In genomic region chr11:898540-899190, GRCh38 we compare ENCODE assay signal across 10 cellular contexts. TPM values are rescaled to one million over a fixed set of nuclear protein-coding genes. Genes with fewer than 3 reads are reported as not detected.
DNase-seq lines count a peak whose midpoint lies in the region; ATAC-seq and TF ChIP-seq lines count a peak whose summit lies in the region.
"Had no signal": no experiment of that assay in that cellular context is flagged by ENCODE, and none has a peak within 500 bp of the region (broad histone marks: within the 10 kb centered on the region; RNA-seq: fewer than 3 reads in every experiment).

No MANE protein-coding gene starts in this region.

- no peaks in the 10 kb centered on the region for H3K79me2 ChIP-seq in hepatocyte

- H3K27me3 ChIP-seq in hepatocyte: no peaks in the 10 kb centered on the region
- H3K27me3 ChIP-seq: SJSA1 had no signal

- 91% methylated on average over 20 of the region's 22 CpGs for WGBS in hepatocyte (ENCODE audit: low lambda C conversion rate, missing lambda C conversion rate)

- H3K36me3 ChIP-seq in hepatocyte (replicated peaks; ENCODE audit: insufficient read depth, low read depth): no peaks in the 10 kb centered on the region

- TF ChIP-seq CTCF in AG09319 (IDR thresholded peaks at IDR 0.05; ENCODE audit: low read depth, low read length) (peak; percentile 19), hepatocyte (IDR thresholded peaks at IDR 0.05; ENCODE audit: poor library complexity) (peak; percentile 16)

- H2AFZ ChIP-seq in hepatocyte: no peak overlapping the region

- no peaks in the 10 kb centered on the region for H3K9me3 ChIP-seq in hepatocyte (ENCODE audit: low read depth)
- H3K9me3 ChIP-seq: SJSA1 had no signal

- no peak overlapping the region for H3K4me2 ChIP-seq in hepatocyte

- peaks cover 37 to 42% of the 10 kb centered on the region in 2 donors for H3K36me3 Mint-ChIP-seq in stimulated activated naive B cell treated with anti-CD40 and anti-IgM and Interleukin-4, amounts not matched to agents 10 μg/mL and 1 μg/mL and 100 μg/mL, for 72 hours

- no peaks in the 10 kb centered on the region for H3K4me1 ChIP-seq in hepatocyte (ENCODE audit: insufficient read depth)
- H3K4me1 ChIP-seq: SJSA1 had no signal

- no peak overlapping the region for H3K27ac Mint-ChIP-seq in stimulated activated naive B cell treated with anti-CD40 and anti-IgM and Interleukin-4, amounts not matched to agents 10 μg/mL and 1 μg/mL and 100 μg/mL, for 72 hours
- H3K27ac Mint-ChIP-seq: naive B cell had no signal

- ATAC-seq in SK-N-SH treated with all-trans-retinoic acid at 6 μM for 48 hours: peak; percentile 63
- no peak for ATAC-seq in stimulated activated naive B cell treated with anti-CD40 and anti-IgM and Interleukin-4, amounts not matched to agents 10 μg/mL and 1 μg/mL and 100 μg/mL, for 72 hours (replicated peaks)
- no peak for ATAC-seq in HG03442 (IDR thresholded peaks at IDR 0.05; ENCODE audit: unreplicated experiment)

- H3K9me2 ChIP-seq in hepatocyte (replicated peaks; ENCODE audit: insufficient read depth): no peaks in the 10 kb centered on the region

- H3K27ac ChIP-seq in hepatocyte: no peak overlapping the region
- H3K27ac ChIP-seq: SJSA1 had no signal

- no peak overlapping the region for H3K4me3 Mint-ChIP-seq in stimulated activated naive B cell treated with anti-CD40 and anti-IgM and Interleukin-4, amounts not matched to agents 10 μg/mL and 1 μg/mL and 100 μg/mL, for 72 hours
- H3K4me3 Mint-ChIP-seq: CD8-positive, alpha-beta memory T cell; naive B cell had no signal

- H3K4me1 Mint-ChIP-seq in stimulated activated naive B cell treated with anti-CD40 and anti-IgM and Interleukin-4, amounts not matched to agents 10 μg/mL and 1 μg/mL and 100 μg/mL, for 72 hours: no peaks in the 10 kb centered on the region

- H3K27me3 Mint-ChIP-seq in stimulated activated naive B cell treated with anti-CD40 and anti-IgM and Interleukin-4, amounts not matched to agents 10 μg/mL and 1 μg/mL and 100 μg/mL, for 72 hours: no peaks in the 10 kb centered on the region
- H3K27me3 Mint-ChIP-seq: CD8-positive, alpha-beta memory T cell; naive B cell had no signal

- no peak overlapping the region for H3K4me3 ChIP-seq in hepatocyte
- H3K4me3 ChIP-seq: SJSA1 had no signal

- DNase-seq in AG09319 (ENCODE audit: extremely low read depth, low read depth): no peak
- no peak for DNase-seq in hepatocyte (ENCODE audit: low spot score)
- no peak for DNase-seq in stimulated activated naive B cell treated with anti-CD40 and anti-IgM and Interleukin-4, amounts not matched to agents 10 μg/mL and 1 μg/mL and 100 μg/mL, for 72 hours
- DNase-seq in stimulated activated CD4-positive, alpha-beta T cell treated with anti-CD3 and anti-CD28 coated beads, Interleukin-12 subunit alpha, Interleukin-12 subunit beta, amount 100 ng/mL, for 4 hours: no peak
- DNase-seq: activated T-cell treated with anti-CD3 and anti-CD28 coated beads, Interleukin-2, amount 50 U/mL, for 48 hours; CD8-positive, alpha-beta memory T cell; naive B cell had no signal

- H3K9me3 Mint-ChIP-seq in stimulated activated naive B cell treated with anti-CD40 and anti-IgM and Interleukin-4, amounts not matched to agents 10 μg/mL and 1 μg/mL and 100 μg/mL, for 72 hours: no peaks in the 10 kb centered on the region
- H3K9me3 Mint-ChIP-seq: CD8-positive, alpha-beta memory T cell; naive B cell had no signal

- no peaks in the 10 kb centered on the region for H4K20me1 ChIP-seq in hepatocyte (ENCODE audit: insufficient read depth, poor library complexity, severe bottlenecking)

TF ChIP-seq in SK-N-SH treated with all-trans-retinoic acid at 6 μM for 48 hours, 23 proteins besides CTCF, POLR2A, EP300 and RAD21:
- TF ChIP-seq SNAI2 (CRISPR knock-in tag; IDR thresholded peaks at IDR 0.05): no peak
- no peak for TF ChIP-seq CSRNP3 (CRISPR knock-in tag; IDR thresholded peaks at IDR 0.05)
- no peak for TF ChIP-seq ZFP3 (CRISPR knock-in tag; IDR thresholded peaks at IDR 0.05)
TF ChIP-seq in SK-N-SH treated with all-trans-retinoic acid at 6 μM for 48 hours: peak in this region for 0.

RNA-seq across cellular contexts. Expression of gene CHID1, which starts 11.9 kb away (rescaled TPM):
- total RNA-seq in hepatocyte: 61.5 and 92.4 TPM in 2 replicates
- 152 and 155 TPM in 2 replicates for polyA plus RNA-seq in hepatocyte

RNA-seq across cellular contexts. Expression of gene AP2A2, which starts 27.0 kb away (rescaled TPM):
- 57.8 and 68.0 TPM in 2 replicates for total RNA-seq in hepatocyte
- polyA plus RNA-seq in hepatocyte: 49.7 and 56.2 TPM in 2 replicates

RNA-seq across cellular contexts. Expression of gene TSPAN4, which starts 56.0 kb away (rescaled TPM):
- 62.5 and 82.8 TPM in 2 replicates for total RNA-seq in hepatocyte
- polyA plus RNA-seq in hepatocyte: 148 and 177 TPM in 2 replicates

RNA-seq across cellular contexts. Expression of gene POLR2L, which starts 56.3 kb away (rescaled TPM):
- total RNA-seq in hepatocyte: 38.0 and 50.2 TPM in 2 replicates
- 372 and 402 TPM in 2 replicates for polyA plus RNA-seq in hepatocyte
